ENCODE assay signal across 1 cellular context in genomic region chr19:31314849-31315620, GRCh38.
TF ChIP-seq lines count a peak whose summit lies in the region.

No MANE protein-coding gene starts in this region.

TF ChIP-seq in IMR-90, 13 proteins besides CTCF, POLR2A, EP300 and RAD21 (continued from another document):
- TF ChIP-seq USF2 (IDR thresholded peaks at IDR 0.05; ENCODE audit: low read depth, low read length): no peak
- 0 out of 2 replicates have a peak, but pooled peaks have one; percentile 27 for TF ChIP-seq SMC3 (IDR thresholded peaks at IDR 0.05; ENCODE audit: low read depth, low read length)
- no peak for TF ChIP-seq MAZ (IDR thresholded peaks at IDR 0.05; ENCODE audit: borderline replicate concordance, low read depth, low read length)
- no peak for TF ChIP-seq RCOR1 (IDR thresholded peaks at IDR 0.05; ENCODE audit: insufficient replicate concordance, low read length)
- TF ChIP-seq MAFK (IDR thresholded peaks at IDR 0.05; ENCODE audit: low read depth, low read length): no peak
- TF ChIP-seq RFX5 (IDR thresholded peaks at IDR 0.05; ENCODE audit: low read depth, low read length): no peak
TF ChIP-seq in IMR-90: peak in this region for 1.
